26 cellular contexts compared by ENCODE assay signal in the genomic region with DNA sequence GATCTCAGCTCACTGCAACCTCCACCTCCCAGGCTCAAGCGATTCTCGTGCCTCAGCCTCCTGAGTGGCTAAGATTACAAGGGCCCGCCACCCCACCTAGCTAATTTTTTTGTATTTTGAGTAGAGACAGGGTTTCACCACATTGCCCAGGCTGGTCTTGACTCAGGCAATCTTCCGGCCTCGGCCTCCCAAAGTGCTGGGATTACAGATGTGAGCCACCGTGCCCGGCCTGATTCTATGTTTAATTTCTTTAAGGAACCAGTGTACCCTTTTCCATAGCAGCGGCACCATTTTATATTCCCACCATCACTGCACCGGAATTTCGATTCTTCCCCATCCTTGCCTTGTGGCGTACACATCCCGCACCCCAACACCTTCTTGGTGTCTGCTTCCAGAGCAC.
"Had no signal": no experiment of that assay in that cellular context is flagged by ENCODE, and none has a peak within 500 bp of the region (broad histone marks: within the 10 kb centered on the region; RNA-seq: fewer than 3 reads in every experiment).

No MANE protein-coding gene starts in this region.

- H3K9me3 Mint-ChIP-seq: dendritic cell treated with granulocyte-macrophage colony-stimulating factor and Interleukin-4, amounts not matched to agents 40 ng/mL and 50 ng/mL, for 4 days; effector memory CD8-positive, alpha-beta T cell; naive thymus-derived CD4-positive, alpha-beta T cell had no signal

- H3K27ac Mint-ChIP-seq: dendritic cell treated with granulocyte-macrophage colony-stimulating factor and Interleukin-4, amounts not matched to agents 40 ng/mL and 50 ng/mL, for 4 days; effector memory CD8-positive, alpha-beta T cell; endodermal cell; naive thymus-derived CD4-positive, alpha-beta T cell had no signal

- H3K36me3 ChIP-seq: colonic mucosa, esophagus squamous epithelium, gastrocnemius medialis, heart right ventricle, left lung, lower lobe of right lung had no signal

- H3K4me1 Mint-ChIP-seq: endodermal cell; naive thymus-derived CD4-positive, alpha-beta T cell had no signal

- H3K4me3 Mint-ChIP-seq: dendritic cell treated with granulocyte-macrophage colony-stimulating factor and Interleukin-4, amounts not matched to agents 40 ng/mL and 50 ng/mL, for 4 days; effector memory CD8-positive, alpha-beta T cell; endodermal cell; naive thymus-derived CD4-positive, alpha-beta T cell had no signal

- H3K9me3 ChIP-seq: colonic mucosa, esophagus squamous epithelium, gastrocnemius medialis, left lung, lower lobe of right lung had no signal

- FAIRE-seq: endometrium, islet of Langerhans, keratinocyte had no signal

- H3K4me3 ChIP-seq: colonic mucosa, esophagus squamous epithelium, gastrocnemius medialis, heart right ventricle, left lung, lower lobe of right lung had no signal

- ATAC-seq: effector memory CD8-positive, alpha-beta T cell; esophagus mucosa; gastrocnemius medialis; heart right ventricle; left cardiac atrium; left lung; left ventricle myocardium superior; lower lobe of right lung; naive thymus-derived CD4-positive, alpha-beta T cell had no signal

- H3K4me1 ChIP-seq: colonic mucosa, esophagus squamous epithelium, gastrocnemius medialis, heart right ventricle, left lung, lower lobe of right lung had no signal

- H3K27me3 Mint-ChIP-seq: naive thymus-derived CD4-positive, alpha-beta T cell had no signal

- H3K27ac ChIP-seq: colonic mucosa, epithelial cell of prostate, esophagus squamous epithelium, gastrocnemius medialis, left lung, lower lobe of right lung had no signal

- H3K27me3 ChIP-seq: colonic mucosa, esophagus squamous epithelium, gastrocnemius medialis, heart right ventricle, left lung had no signal

- DNase-seq: colonic mucosa; cortex of kidney; effector CD8-positive, alpha-beta T cell; effector memory CD8-positive, alpha-beta T cell; endodermal cell; erythroblast; esophagus squamous epithelium; foreskin fibroblast; foreskin melanocyte; gastrocnemius medialis; glutamatergic neuron; heart right ventricle; hypothalamus; left cardiac atrium; left lung; left ventricle myocardium superior; lower lobe of right lung; mesenchymal stem cell; midbrain; naive thymus-derived CD4-positive, alpha-beta T cell had no signal
